Comparison of ENCODE assay signal across 1 cellular context in the genomic region with DNA sequence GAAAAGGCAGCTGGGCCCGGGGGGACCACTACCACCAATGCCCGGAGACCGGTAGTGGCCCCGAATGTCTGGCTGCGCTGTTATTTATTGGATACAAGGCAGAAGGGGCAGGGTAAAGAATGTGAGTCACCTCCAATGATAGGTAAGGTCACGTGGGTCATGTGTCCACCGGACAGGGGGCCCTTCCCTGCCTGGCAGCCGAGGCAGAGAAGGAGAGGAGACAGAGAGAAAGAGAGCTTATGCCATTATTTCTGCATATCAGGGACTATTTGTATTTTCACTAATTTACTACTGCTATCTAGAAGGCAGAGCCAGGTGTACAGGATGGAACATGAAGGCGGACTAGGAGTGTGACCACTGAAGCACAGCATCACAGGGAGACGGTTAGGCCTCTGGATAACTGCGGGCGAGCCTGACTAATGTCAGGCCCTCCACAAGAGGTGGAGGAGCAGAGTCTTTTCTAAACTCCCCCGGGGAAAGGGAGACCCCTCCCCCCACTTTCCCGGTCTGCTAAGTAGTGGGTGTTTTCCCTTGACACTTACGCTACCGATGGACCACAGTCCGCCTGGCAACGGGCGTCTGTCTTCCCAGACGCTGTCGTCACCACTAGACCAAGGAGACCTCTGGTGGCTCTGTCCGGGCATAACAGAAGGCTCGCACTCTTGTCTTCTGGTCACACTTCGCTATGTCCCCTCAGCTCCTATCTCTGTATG.
TF ChIP-seq lines count a peak whose summit lies in the region.
"Not testable (repeated sequence)": the region's sequence is repeated elsewhere in the genome, so short reads cannot be mapped to it uniquely, and the experiment has no call there.

No MANE protein-coding gene starts in this region.

TF ChIP-seq in HepG2, 621 proteins besides CTCF, POLR2A, EP300 and RAD21 (continues in another document):
- TF ChIP-seq RXRB (CRISPR knock-in tag; IDR thresholded peaks at IDR 0.05; ENCODE audit: borderline replicate concordance) (peak; percentile 12; the same call in 1 of the 2 replicates), FOSL2 (CRISPR knock-in tag; IDR thresholded peaks at IDR 0.05) (peak; percentile 22), CREB1 (IDR thresholded peaks at IDR 0.05) (peak; percentile 48; the same call in 1 of the 2 replicates), CREB1 (CRISPR knock-in tag; IDR thresholded peaks at IDR 0.05) (peak; percentile 82), TEAD3 (CRISPR knock-in tag; optimal IDR thresholded peaks at IDR 0.05; ENCODE audit: borderline replicate concordance) (peak; percentile 10), KMT2B (CRISPR knock-in tag; IDR thresholded peaks at IDR 0.05) (0 out of 2 replicates have a peak, but pooled peaks have one; percentile 33), HOXA3 (CRISPR knock-in tag; IDR thresholded peaks at IDR 0.05) (peak; percentile 56; the same call in 1 of the 2 replicates), SALL2 (CRISPR knock-in tag; IDR thresholded peaks at IDR 0.05) (0 out of 2 replicates have a peak, but pooled peaks have one; percentile 46), IRF2 (CRISPR knock-in tag; IDR thresholded peaks at IDR 0.05) (peak; percentile 31; the same call in 1 of the 2 replicates), GATAD2A (CRISPR knock-in tag; IDR thresholded peaks at IDR 0.05) (peak; percentile 52), NR2F1 (CRISPR knock-in tag; IDR thresholded peaks at IDR 0.05) (0 out of 4 replicates have a peak, but pooled peaks of 1 of the 2 experiments have one; percentile 18), ZNF335 (CRISPR knock-in tag; IDR thresholded peaks at IDR 0.05) (0 out of 2 replicates have a peak, but pooled peaks have one; percentile 16), CREM (IDR thresholded peaks at IDR 0.05) (peak; percentile 67), KLF6 (CRISPR knock-in tag; IDR thresholded peaks at IDR 0.05) (0 out of 2 replicates have a peak, but pooled peaks have one; percentile 50), NFKB2 (CRISPR knock-in tag; IDR thresholded peaks at IDR 0.05; ENCODE audit: borderline replicate concordance) (peak; percentile 55; the same call in 1 of the 2 replicates), STAG1 (CRISPR knock-in tag; IDR thresholded peaks at IDR 0.05) (peak; percentile 80), TARDBP (CRISPR knock-in tag; IDR thresholded peaks at IDR 0.05) (0 out of 2 replicates have a peak, but pooled peaks have one; percentile 18), ZZZ3 (CRISPR knock-in tag; IDR thresholded peaks at IDR 0.05; ENCODE audit: borderline replicate concordance) (0 out of 2 replicates have a peak, but pooled peaks have one; percentile 39), YEATS2 (CRISPR knock-in tag; IDR thresholded peaks at IDR 0.05; ENCODE audit: borderline replicate concordance) (peak; percentile 40; the same call in 1 of the 2 replicates), KLF16 (CRISPR knock-in tag; IDR thresholded peaks at IDR 0.05) (peak in 1 of 2 experiments; percentile 51; a peak in 1 of 4 replicates), RFX5 (IDR thresholded peaks at IDR 0.05; ENCODE audit: low read depth, low read length) (0 out of 2 replicates have a peak, but pooled peaks have one; percentile 31), SOX5 (CRISPR knock-in tag; IDR thresholded peaks at IDR 0.05; ENCODE audit: borderline replicate concordance) (peak; percentile 14; the same call in 1 of the 2 replicates), SMC3 (IDR thresholded peaks at IDR 0.05; ENCODE audit: low read length) (peak; percentile 63), LCORL (CRISPR knock-in tag; IDR thresholded peaks at IDR 0.05) (peak; percentile 30; the same call in 1 of the 2 replicates)
- TF ChIP-seq, protein P1, sequence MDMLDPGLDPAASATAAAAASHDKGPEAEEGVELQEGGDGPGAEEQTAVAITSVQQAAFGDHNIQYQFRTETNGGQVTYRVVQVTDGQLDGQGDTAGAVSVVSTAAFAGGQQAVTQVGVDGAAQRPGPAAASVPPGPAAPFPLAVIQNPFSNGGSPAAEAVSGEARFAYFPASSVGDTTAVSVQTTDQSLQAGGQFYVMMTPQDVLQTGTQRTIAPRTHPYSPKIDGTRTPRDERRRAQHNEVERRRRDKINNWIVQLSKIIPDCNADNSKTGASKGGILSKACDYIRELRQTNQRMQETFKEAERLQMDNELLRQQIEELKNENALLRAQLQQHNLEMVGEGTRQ (IDR thresholded peaks at IDR 0.05; ENCODE audit: low read depth, low read length): not testable (repeated sequence)
- TF ChIP-seq, protein P1 (CRISPR knock-in tag; IDR thresholded peaks at IDR 0.05; ENCODE audit: borderline replicate concordance): peak; percentile 73; the same call in 1 of the 2 replicates
- TF ChIP-seq, protein P2, sequence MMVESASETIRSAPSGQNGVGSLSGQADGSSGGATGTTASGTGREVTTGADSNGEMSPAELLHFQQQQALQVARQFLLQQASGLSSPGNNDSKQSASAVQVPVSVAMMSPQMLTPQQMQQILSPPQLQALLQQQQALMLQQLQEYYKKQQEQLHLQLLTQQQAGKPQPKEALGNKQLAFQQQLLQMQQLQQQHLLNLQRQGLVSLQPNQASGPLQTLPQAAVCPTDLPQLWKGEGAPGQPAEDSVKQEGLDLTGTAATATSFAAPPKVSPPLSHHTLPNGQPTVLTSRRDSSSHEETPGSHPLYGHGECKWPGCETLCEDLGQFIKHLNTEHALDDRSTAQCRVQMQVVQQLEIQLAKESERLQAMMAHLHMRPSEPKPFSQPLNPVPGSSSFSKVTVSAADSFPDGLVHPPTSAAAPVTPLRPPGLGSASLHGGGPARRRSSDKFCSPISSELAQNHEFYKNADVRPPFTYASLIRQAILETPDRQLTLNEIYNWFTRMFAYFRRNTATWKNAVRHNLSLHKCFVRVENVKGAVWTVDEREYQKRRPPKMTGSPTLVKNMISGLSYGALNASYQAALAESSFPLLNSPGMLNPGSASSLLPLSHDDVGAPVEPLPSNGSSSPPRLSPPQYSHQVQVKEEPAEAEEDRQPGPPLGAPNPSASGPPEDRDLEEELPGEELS (CRISPR knock-in tag; IDR thresholded peaks at IDR 0.05): 0 out of 2 replicates have a peak, but pooled peaks have one; percentile 27
- TF ChIP-seq, protein P3, sequence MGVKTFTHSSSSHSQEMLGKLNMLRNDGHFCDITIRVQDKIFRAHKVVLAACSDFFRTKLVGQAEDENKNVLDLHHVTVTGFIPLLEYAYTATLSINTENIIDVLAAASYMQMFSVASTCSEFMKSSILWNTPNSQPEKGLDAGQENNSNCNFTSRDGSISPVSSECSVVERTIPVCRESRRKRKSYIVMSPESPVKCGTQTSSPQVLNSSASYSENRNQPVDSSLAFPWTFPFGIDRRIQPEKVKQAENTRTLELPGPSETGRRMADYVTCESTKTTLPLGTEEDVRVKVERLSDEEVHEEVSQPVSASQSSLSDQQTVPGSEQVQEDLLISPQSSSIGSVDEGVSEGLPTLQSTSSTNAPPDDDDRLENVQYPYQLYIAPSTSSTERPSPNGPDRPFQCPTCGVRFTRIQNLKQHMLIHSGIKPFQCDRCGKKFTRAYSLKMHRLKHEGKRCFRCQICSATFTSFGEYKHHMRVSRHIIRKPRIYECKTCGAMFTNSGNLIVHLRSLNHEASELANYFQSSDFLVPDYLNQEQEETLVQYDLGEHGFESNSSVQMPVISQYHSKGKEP (CRISPR knock-in tag; IDR thresholded peaks at IDR 0.05): 0 out of 2 replicates have a peak, but pooled peaks have one; percentile 38
- TF ChIP-seq, protein P4, sequence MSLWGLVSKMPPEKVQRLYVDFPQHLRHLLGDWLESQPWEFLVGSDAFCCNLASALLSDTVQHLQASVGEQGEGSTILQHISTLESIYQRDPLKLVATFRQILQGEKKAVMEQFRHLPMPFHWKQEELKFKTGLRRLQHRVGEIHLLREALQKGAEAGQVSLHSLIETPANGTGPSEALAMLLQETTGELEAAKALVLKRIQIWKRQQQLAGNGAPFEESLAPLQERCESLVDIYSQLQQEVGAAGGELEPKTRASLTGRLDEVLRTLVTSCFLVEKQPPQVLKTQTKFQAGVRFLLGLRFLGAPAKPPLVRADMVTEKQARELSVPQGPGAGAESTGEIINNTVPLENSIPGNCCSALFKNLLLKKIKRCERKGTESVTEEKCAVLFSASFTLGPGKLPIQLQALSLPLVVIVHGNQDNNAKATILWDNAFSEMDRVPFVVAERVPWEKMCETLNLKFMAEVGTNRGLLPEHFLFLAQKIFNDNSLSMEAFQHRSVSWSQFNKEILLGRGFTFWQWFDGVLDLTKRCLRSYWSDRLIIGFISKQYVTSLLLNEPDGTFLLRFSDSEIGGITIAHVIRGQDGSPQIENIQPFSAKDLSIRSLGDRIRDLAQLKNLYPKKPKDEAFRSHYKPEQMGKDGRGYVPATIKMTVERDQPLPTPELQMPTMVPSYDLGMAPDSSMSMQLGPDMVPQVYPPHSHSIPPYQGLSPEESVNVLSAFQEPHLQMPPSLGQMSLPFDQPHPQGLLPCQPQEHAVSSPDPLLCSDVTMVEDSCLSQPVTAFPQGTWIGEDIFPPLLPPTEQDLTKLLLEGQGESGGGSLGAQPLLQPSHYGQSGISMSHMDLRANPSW (CRISPR knock-in tag; IDR thresholded peaks at IDR 0.05; ENCODE audit: borderline replicate concordance): 0 out of 2 replicates have a peak, but pooled peaks have one; percentile 35
- TF ChIP-seq, protein P5, sequence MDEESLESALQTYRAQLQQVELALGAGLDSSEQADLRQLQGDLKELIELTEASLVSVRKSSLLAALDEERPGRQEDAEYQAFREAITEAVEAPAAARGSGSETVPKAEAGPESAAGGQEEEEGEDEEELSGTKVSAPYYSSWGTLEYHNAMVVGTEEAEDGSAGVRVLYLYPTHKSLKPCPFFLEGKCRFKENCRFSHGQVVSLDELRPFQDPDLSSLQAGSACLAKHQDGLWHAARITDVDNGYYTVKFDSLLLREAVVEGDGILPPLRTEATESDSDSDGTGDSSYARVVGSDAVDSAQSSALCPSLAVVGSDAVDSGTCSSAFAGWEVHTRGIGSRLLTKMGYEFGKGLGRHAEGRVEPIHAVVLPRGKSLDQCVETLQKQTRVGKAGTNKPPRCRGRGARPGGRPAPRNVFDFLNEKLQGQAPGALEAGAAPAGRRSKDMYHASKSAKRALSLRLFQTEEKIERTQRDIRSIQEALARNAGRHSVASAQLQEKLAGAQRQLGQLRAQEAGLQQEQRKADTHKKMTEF (CRISPR knock-in tag; IDR thresholded peaks at IDR 0.05): 0 out of 2 replicates have a peak, but pooled peaks have one; percentile 57
- TF ChIP-seq, protein P6, sequence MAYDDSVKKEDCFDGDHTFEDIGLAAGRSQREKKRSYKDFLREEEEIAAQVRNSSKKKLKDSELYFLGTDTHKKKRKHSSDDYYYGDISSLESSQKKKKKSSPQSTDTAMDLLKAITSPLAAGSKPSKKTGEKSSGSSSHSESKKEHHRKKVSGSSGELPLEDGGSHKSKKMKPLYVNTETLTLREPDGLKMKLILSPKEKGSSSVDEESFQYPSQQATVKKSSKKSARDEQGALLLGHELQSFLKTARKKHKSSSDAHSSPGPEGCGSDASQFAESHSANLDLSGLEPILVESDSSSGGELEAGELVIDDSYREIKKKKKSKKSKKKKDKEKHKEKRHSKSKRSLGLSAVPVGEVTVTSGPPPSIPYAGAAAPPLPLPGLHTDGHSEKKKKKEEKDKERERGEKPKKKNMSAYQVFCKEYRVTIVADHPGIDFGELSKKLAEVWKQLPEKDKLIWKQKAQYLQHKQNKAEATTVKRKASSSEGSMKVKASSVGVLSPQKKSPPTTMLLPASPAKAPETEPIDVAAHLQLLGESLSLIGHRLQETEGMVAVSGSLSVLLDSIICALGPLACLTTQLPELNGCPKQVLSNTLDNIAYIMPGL (CRISPR knock-in tag; IDR thresholded peaks at IDR 0.05; ENCODE audit: borderline replicate concordance in 1 of 2, low read depth in 1 of 2): peak; percentile 63 to 71; a peak in 3 of 4 replicates
- TF ChIP-seq, protein P7, sequence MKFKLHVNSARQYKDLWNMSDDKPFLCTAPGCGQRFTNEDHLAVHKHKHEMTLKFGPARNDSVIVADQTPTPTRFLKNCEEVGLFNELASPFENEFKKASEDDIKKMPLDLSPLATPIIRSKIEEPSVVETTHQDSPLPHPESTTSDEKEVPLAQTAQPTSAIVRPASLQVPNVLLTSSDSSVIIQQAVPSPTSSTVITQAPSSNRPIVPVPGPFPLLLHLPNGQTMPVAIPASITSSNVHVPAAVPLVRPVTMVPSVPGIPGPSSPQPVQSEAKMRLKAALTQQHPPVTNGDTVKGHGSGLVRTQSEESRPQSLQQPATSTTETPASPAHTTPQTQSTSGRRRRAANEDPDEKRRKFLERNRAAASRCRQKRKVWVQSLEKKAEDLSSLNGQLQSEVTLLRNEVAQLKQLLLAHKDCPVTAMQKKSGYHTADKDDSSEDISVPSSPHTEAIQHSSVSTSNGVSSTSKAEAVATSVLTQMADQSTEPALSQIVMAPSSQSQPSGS (CRISPR knock-in tag; IDR thresholded peaks at IDR 0.05): peak; percentile 77; the same call in 1 of the 2 replicates
- not testable (repeated sequence) for TF ChIP-seq CREM (CRISPR knock-in tag; IDR thresholded peaks at IDR 0.05); LCORL (IDR thresholded peaks at IDR 0.05)
- TF ChIP-seq, protein P8, sequence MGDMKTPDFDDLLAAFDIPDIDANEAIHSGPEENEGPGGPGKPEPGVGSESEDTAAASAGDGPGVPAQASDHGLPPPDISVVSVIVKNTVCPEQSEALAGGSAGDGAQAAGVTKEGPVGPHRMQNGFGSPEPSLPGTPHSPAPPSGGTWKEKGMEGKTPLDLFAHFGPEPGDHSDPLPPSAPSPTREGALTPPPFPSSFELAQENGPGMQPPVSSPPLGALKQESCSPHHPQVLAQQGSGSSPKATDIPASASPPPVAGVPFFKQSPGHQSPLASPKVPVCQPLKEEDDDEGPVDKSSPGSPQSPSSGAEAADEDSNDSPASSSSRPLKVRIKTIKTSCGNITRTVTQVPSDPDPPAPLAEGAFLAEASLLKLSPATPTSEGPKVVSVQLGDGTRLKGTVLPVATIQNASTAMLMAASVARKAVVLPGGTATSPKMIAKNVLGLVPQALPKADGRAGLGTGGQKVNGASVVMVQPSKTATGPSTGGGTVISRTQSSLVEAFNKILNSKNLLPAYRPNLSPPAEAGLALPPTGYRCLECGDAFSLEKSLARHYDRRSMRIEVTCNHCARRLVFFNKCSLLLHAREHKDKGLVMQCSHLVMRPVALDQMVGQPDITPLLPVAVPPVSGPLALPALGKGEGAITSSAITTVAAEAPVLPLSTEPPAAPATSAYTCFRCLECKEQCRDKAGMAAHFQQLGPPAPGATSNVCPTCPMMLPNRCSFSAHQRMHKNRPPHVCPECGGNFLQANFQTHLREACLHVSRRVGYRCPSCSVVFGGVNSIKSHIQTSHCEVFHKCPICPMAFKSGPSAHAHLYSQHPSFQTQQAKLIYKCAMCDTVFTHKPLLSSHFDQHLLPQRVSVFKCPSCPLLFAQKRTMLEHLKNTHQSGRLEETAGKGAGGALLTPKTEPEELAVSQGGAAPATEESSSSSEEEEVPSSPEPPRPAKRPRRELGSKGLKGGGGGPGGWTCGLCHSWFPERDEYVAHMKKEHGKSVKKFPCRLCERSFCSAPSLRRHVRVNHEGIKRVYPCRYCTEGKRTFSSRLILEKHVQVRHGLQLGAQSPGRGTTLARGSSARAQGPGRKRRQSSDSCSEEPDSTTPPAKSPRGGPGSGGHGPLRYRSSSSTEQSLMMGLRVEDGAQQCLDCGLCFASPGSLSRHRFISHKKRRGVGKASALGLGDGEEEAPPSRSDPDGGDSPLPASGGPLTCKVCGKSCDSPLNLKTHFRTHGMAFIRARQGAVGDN (CRISPR knock-in tag; IDR thresholded peaks at IDR 0.05): peak; percentile 62
- TF ChIP-seq, protein P9, sequence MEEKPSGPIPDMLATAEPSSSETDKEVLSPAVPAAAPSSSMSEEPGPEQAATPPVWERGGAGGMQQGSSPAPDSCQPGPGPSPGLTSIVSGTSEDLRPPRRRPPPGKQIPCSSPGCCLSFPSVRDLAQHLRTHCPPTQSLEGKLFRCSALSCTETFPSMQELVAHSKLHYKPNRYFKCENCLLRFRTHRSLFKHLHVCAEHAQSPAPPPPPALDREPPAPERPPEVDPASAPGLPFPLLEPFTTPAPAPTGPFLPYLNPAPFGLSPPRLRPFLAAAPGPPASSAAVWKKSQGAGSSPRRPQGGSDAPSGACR (CRISPR knock-in tag; IDR thresholded peaks at IDR 0.05): peak; percentile 76; the same call in 1 of the 2 replicates
